ENCODE assay signal across 22 cellular contexts in genomic region chr13:104594801-104595200, GRCh38.
"Had no signal": no experiment of that assay in that cellular context is flagged by ENCODE, and none has a peak within 500 bp of the region (broad histone marks: within the 10 kb centered on the region; RNA-seq: fewer than 3 reads in every experiment).

No MANE protein-coding gene starts in this region.

- FAIRE-seq: HTR-8/SVneo, K562 had no signal

- H3K27ac ChIP-seq: HL-60, KMS-11, RWPE1, SJCRH30 had no signal

- H3K4me3 ChIP-seq: K562, SJCRH30 had no signal

- H3K9me3 ChIP-seq: SJCRH30 had no signal

- H3K4me2 ChIP-seq: KMS-11 had no signal

- H3K27me3 Mint-ChIP-seq: IgD-negative memory B cell had no signal

- H3K4me1 Mint-ChIP-seq: IgD-negative memory B cell had no signal

- H3K27ac Mint-ChIP-seq: IgD-negative memory B cell had no signal

- H3K4me3 Mint-ChIP-seq: IgD-negative memory B cell had no signal

- H3K36me3 ChIP-seq: SJCRH30 had no signal

- ATAC-seq: K562, Panc1, PC-3, SK-N-SH treated with all-trans-retinoic acid at 6 μM for 48 hours had no signal

- H3K27me3 ChIP-seq: SJCRH30 had no signal

- DNase-seq: Kasumi-1, MM.1S, NCI-H1092 treated with DMSO at 0.1 percent for 48 hours, NCI-H1436, NCI-H187, NCI-H2029, NCI-H2081 treated with DMSO at 0.1 percent for 48 hours, NCI-H2171, NCI-H226, NCI-H510A treated with DMSO at 0.1 percent for 48 hours, NCI-H526, PC-3, SHP77, SJCRH30 had no signal

- H3K36me3 Mint-ChIP-seq: IgD-negative memory B cell had no signal

- H3K9ac ChIP-seq: KMS-11 had no signal
